1 cellular context compared by ENCODE assay signal in the genomic region with DNA sequence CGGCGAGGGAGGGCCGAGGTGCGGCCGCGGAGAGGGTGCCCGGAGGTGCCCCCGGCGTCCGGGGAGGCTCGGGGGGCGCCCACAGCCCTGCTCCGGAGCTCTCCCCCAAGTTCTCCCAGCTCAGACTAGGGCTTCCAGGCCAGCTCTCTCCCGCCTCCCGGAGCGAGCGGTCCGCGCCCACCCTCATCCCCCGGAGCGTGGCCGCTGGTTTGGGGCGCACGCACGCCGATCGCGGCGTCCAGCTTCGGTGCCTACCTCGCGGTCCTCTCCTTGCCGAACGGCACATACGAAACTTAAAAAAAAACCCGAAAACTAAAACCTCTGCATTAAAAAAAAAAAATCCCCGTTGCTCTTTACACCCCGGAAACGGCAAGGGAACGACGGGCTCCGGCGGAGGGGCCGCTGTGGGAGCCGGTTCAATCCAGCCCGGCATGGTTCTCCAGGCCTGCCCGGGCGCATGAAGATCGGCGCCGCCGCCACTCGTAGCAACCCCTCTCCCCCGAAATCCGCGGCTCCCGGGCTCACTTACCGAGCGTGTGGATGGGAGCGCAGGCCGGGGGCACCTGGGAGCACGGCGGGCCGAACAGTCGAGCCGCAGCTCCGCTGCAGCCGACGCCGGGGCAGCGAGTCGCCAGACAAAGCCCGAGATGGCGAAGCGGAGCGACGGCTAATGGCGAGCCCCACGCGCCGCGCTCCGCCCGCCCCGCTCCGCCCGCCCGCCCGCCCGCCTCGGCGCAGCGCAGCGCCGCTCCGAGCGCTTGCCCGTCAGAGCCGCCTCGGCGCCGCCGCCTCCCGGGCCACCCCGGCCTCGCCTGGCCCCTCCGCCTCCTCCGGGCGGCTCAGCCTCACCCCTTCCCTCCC.
TF ChIP-seq lines count a peak whose summit lies in the region.

No MANE protein-coding gene starts in this region.

TF ChIP-seq in GM12878, 131 proteins besides CTCF, POLR2A, EP300 and RAD21 (continued from another document and continues in another):
- TF ChIP-seq ZNF274 (IDR thresholded peaks at IDR 0.05; ENCODE audit: insufficient read depth, insufficient read length) = no peak
- TF ChIP-seq, protein P1, sequence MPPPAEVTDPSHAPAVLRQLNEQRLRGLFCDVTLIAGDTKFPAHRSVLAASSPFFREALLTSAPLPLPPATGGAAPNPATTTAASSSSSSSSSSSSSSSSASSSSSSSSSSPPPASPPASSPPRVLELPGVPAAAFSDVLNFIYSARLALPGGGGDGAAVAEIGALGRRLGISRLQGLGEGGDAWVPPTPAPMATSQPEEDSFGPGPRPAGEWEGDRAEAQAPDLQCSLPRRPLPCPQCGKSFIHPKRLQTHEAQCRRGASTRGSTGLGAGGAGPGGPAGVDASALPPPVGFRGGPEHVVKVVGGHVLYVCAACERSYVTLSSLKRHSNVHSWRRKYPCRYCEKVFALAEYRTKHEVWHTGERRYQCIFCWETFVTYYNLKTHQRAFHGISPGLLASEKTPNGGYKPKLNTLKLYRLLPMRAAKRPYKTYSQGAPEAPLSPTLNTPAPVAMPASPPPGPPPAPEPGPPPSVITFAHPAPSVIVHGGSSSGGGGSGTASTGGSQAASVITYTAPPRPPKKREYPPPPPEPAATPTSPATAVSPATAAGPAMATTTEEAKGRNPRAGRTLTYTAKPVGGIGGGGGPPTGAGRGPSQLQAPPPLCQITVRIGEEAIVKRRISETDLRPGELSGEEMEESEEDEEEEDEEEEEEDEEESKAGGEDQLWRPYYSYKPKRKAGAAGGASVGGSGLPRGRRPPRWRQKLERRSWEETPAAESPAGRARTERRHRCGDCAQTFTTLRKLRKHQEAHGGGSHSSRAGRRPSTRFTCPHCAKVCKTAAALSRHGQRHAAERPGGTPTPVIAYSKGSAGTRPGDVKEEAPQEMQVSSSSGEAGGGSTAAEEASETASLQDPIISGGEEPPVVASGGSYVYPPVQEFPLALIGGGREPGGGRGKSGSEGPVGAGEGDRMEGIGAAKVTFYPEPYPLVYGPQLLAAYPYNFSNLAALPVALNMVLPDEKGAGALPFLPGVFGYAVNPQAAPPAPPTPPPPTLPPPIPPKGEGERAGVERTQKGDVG (CRISPR knock-in tag; IDR thresholded peaks at IDR 0.05) = no peak
- TF ChIP-seq CBX5 (IDR thresholded peaks at IDR 0.05; ENCODE audit: low read depth) = no peak
- TF ChIP-seq, protein P2, sequence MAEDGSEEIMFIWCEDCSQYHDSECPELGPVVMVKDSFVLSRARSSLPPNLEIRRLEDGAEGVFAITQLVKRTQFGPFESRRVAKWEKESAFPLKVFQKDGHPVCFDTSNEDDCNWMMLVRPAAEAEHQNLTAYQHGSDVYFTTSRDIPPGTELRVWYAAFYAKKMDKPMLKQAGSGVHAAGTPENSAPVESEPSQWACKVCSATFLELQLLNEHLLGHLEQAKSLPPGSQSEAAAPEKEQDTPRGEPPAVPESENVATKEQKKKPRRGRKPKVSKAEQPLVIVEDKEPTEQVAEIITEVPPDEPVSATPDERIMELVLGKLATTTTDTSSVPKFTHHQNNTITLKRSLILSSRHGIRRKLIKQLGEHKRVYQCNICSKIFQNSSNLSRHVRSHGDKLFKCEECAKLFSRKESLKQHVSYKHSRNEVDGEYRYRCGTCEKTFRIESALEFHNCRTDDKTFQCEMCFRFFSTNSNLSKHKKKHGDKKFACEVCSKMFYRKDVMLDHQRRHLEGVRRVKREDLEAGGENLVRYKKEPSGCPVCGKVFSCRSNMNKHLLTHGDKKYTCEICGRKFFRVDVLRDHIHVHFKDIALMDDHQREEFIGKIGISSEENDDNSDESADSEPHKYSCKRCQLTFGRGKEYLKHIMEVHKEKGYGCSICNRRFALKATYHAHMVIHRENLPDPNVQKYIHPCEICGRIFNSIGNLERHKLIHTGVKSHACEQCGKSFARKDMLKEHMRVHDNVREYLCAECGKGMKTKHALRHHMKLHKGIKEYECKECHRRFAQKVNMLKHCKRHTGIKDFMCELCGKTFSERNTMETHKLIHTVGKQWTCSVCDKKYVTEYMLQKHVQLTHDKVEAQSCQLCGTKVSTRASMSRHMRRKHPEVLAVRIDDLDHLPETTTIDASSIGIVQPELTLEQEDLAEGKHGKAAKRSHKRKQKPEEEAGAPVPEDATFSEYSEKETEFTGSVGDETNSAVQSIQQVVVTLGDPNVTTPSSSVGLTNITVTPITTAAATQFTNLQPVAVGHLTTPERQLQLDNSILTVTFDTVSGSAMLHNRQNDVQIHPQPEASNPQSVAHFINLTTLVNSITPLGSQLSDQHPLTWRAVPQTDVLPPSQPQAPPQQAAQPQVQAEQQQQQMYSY (CRISPR knock-in tag; IDR thresholded peaks at IDR 0.05) = no peak
- TF ChIP-seq SMAD1 (IDR thresholded peaks at IDR 0.05; ENCODE audit: low read depth, partially characterized antibody) = no peak
- TF ChIP-seq NFYA (IDR thresholded peaks at IDR 0.05; ENCODE audit: borderline replicate concordance, low read depth, low read length) = no peak
- TF ChIP-seq, protein P3, sequence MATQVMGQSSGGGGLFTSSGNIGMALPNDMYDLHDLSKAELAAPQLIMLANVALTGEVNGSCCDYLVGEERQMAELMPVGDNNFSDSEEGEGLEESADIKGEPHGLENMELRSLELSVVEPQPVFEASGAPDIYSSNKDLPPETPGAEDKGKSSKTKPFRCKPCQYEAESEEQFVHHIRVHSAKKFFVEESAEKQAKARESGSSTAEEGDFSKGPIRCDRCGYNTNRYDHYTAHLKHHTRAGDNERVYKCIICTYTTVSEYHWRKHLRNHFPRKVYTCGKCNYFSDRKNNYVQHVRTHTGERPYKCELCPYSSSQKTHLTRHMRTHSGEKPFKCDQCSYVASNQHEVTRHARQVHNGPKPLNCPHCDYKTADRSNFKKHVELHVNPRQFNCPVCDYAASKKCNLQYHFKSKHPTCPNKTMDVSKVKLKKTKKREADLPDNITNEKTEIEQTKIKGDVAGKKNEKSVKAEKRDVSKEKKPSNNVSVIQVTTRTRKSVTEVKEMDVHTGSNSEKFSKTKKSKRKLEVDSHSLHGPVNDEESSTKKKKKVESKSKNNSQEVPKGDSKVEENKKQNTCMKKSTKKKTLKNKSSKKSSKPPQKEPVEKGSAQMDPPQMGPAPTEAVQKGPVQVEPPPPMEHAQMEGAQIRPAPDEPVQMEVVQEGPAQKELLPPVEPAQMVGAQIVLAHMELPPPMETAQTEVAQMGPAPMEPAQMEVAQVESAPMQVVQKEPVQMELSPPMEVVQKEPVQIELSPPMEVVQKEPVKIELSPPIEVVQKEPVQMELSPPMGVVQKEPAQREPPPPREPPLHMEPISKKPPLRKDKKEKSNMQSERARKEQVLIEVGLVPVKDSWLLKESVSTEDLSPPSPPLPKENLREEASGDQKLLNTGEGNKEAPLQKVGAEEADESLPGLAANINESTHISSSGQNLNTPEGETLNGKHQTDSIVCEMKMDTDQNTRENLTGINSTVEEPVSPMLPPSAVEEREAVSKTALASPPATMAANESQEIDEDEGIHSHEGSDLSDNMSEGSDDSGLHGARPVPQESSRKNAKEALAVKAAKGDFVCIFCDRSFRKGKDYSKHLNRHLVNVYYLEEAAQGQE (IDR thresholded peaks at IDR 0.05; ENCODE audit: low read depth, low read length) = no peak
- TF ChIP-seq JUND (IDR thresholded peaks at IDR 0.05; ENCODE audit: low read depth, low read length) = no peak
- TF ChIP-seq SREBF1 (IDR thresholded peaks at IDR 0.05; ENCODE audit: low read length) = no peak
- TF ChIP-seq, protein P4, sequence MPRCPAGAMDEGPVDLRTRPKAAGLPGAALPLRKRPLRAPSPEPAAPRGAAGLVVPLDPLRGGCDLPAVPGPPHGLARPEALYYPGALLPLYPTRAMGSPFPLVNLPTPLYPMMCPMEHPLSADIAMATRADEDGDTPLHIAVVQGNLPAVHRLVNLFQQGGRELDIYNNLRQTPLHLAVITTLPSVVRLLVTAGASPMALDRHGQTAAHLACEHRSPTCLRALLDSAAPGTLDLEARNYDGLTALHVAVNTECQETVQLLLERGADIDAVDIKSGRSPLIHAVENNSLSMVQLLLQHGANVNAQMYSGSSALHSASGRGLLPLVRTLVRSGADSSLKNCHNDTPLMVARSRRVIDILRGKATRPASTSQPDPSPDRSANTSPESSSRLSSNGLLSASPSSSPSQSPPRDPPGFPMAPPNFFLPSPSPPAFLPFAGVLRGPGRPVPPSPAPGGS (IDR thresholded peaks at IDR 0.05; ENCODE audit: borderline replicate concordance, insufficient read depth, low read depth, low read length, poor library complexity, severe bottlenecking) = no peak
- no peak for TF ChIP-seq TCF12 (IDR thresholded peaks at IDR 0.05; ENCODE audit: low read depth, low read length)
- no peak for TF ChIP-seq RFX5 (IDR thresholded peaks at IDR 0.05; ENCODE audit: low read depth, low read length)
- TF ChIP-seq, protein P5, sequence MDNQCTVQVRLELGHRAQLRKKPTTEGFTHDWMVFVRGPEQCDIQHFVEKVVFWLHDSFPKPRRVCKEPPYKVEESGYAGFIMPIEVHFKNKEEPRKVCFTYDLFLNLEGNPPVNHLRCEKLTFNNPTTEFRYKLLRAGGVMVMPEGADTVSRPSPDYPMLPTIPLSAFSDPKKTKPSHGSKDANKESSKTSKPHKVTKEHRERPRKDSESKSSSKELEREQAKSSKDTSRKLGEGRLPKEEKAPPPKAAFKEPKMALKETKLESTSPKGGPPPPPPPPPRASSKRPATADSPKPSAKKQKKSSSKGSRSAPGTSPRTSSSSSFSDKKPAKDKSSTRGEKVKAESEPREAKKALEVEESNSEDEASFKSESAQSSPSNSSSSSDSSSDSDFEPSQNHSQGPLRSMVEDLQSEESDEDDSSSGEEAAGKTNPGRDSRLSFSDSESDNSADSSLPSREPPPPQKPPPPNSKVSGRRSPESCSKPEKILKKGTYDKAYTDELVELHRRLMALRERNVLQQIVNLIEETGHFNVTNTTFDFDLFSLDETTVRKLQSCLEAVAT (IDR thresholded peaks at IDR 0.05) = peak; percentile 79
- TF ChIP-seq, protein P6, sequence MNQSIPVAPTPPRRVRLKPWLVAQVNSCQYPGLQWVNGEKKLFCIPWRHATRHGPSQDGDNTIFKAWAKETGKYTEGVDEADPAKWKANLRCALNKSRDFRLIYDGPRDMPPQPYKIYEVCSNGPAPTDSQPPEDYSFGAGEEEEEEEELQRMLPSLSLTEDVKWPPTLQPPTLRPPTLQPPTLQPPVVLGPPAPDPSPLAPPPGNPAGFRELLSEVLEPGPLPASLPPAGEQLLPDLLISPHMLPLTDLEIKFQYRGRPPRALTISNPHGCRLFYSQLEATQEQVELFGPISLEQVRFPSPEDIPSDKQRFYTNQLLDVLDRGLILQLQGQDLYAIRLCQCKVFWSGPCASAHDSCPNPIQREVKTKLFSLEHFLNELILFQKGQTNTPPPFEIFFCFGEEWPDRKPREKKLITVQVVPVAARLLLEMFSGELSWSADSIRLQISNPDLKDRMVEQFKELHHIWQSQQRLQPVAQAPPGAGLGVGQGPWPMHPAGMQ (IDR thresholded peaks at IDR 0.05; ENCODE audit: borderline replicate concordance) = no peak
- TF ChIP-seq PAX8 (IDR thresholded peaks at IDR 0.05) = no peak
- no peak for TF ChIP-seq YBX1 (IDR thresholded peaks at IDR 0.05)
- TF ChIP-seq NFIC (IDR thresholded peaks at IDR 0.05; ENCODE audit: low read depth, low read length) = no peak
- TF ChIP-seq, protein P7, sequence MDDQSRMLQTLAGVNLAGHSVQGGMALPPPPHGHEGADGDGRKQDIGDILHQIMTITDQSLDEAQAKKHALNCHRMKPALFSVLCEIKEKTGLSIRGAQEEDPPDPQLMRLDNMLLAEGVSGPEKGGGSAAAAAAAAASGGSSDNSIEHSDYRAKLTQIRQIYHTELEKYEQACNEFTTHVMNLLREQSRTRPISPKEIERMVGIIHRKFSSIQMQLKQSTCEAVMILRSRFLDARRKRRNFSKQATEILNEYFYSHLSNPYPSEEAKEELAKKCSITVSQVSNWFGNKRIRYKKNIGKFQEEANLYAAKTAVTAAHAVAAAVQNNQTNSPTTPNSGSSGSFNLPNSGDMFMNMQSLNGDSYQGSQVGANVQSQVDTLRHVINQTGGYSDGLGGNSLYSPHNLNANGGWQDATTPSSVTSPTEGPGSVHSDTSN (IDR thresholded peaks at IDR 0.05; ENCODE audit: insufficient replicate concordance, low read depth, low read length) = no peak
- TF ChIP-seq POLR2AphosphoS2 (IDR thresholded peaks at IDR 0.05; ENCODE audit: low read depth, low read length) = no peak
- no peak for TF ChIP-seq ZNF217 (IDR thresholded peaks at IDR 0.05)
- TF ChIP-seq FOS (IDR thresholded peaks at IDR 0.05; ENCODE audit: borderline replicate concordance, extremely low read depth, insufficient read length) = no peak
- no peak for TF ChIP-seq BMI1 (IDR thresholded peaks at IDR 0.05; ENCODE audit: borderline replicate concordance)
- no peak for TF ChIP-seq NFXL1 (IDR thresholded peaks at IDR 0.05; ENCODE audit: borderline replicate concordance)
- no peak for TF ChIP-seq GATAD2B (conservative IDR thresholded peaks at IDR 0.05; ENCODE audit: low read depth)
- TF ChIP-seq, protein P8, sequence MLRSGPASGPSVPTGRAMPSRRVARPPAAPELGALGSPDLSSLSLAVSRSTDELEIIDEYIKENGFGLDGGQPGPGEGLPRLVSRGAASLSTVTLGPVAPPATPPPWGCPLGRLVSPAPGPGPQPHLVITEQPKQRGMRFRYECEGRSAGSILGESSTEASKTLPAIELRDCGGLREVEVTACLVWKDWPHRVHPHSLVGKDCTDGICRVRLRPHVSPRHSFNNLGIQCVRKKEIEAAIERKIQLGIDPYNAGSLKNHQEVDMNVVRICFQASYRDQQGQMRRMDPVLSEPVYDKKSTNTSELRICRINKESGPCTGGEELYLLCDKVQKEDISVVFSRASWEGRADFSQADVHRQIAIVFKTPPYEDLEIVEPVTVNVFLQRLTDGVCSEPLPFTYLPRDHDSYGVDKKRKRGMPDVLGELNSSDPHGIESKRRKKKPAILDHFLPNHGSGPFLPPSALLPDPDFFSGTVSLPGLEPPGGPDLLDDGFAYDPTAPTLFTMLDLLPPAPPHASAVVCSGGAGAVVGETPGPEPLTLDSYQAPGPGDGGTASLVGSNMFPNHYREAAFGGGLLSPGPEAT (IDR thresholded peaks at IDR 0.05; ENCODE audit: low read depth) = 0 out of 2 replicates have a peak, but pooled peaks have one; percentile 40
- TF ChIP-seq, protein P9, sequence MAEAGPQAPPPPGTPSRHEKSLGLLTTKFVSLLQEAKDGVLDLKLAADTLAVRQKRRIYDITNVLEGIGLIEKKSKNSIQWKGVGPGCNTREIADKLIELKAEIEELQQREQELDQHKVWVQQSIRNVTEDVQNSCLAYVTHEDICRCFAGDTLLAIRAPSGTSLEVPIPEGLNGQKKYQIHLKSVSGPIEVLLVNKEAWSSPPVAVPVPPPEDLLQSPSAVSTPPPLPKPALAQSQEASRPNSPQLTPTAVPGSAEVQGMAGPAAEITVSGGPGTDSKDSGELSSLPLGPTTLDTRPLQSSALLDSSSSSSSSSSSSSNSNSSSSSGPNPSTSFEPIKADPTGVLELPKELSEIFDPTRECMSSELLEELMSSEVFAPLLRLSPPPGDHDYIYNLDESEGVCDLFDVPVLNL (IDR thresholded peaks at IDR 0.05; ENCODE audit: low read depth, low read length) = no peak
- no peak for TF ChIP-seq STAT3 (IDR thresholded peaks at IDR 0.05; ENCODE audit: low read depth, low read length)
- TF ChIP-seq DPF2 (IDR thresholded peaks at IDR 0.05) = peak; percentile 29; the same call in 1 of the 2 replicates
- no peak for TF ChIP-seq ZNF207 (IDR thresholded peaks at IDR 0.05; ENCODE audit: borderline replicate concordance)
- no peak for TF ChIP-seq CHD1 (IDR thresholded peaks at IDR 0.05; ENCODE audit: low read depth, low read length)
- no peak for TF ChIP-seq MTA3 (IDR thresholded peaks at IDR 0.05; ENCODE audit: borderline replicate concordance, low read length)
